21 cellular contexts compared by ENCODE assay signal in genomic region chr5:11289208-11289607, GRCh38.
"Had no signal": no experiment of that assay in that cellular context is flagged by ENCODE, and none has a peak within 500 bp of the region (broad histone marks: within the 10 kb centered on the region; RNA-seq: fewer than 3 reads in every experiment).

No MANE protein-coding gene starts in this region.

- ATAC-seq: effector memory CD8-positive, alpha-beta T cell; left lung; lower lobe of right lung; naive thymus-derived CD8-positive, alpha-beta T cell; stimulated activated memory B cell treated with anti-CD40 and anti-IgM and Interleukin-4, amounts not matched to agents 10 μg/mL and 1 μg/mL and 100 μg/mL, for 72 hours; stimulated activated naive CD8-positive, alpha-beta T cell treated with anti-CD3 and anti-CD28 coated beads, Interleukin-15, Interleukin-2, amounts not matched to agents 100 U/mL and 50 U/mL, for 24 hours had no signal

- H3K9me3 ChIP-seq: esophagus squamous epithelium, left lung, lower lobe of right lung, prostate gland, sigmoid colon, thoracic aorta had no signal

- H3K27ac ChIP-seq: coronary artery, esophagus squamous epithelium, left lung, lower lobe of right lung, prostate gland, sigmoid colon, thoracic aorta had no signal

- H3K4me1 ChIP-seq: esophagus squamous epithelium, left lung, lower lobe of right lung, prostate gland, sigmoid colon had no signal

- H3K27me3 ChIP-seq: esophagus squamous epithelium, left lung, sigmoid colon had no signal

- DNase-seq: dermis blood vessel endothelial cell; effector memory CD8-positive, alpha-beta T cell; erythroblast; esophagus squamous epithelium; foreskin melanocyte; glutamatergic neuron; kidney; left lung; lower lobe of right lung; naive thymus-derived CD8-positive, alpha-beta T cell; nephron progenitor cell; nucleus accumbens; right cardiac atrium; sigmoid colon; stimulated activated CD4-positive, alpha-beta T cell treated with anti-CD3 and anti-CD28 coated beads, Interleukin-4, amount 100 ng/mL, for 4 hours; stimulated activated naive CD8-positive, alpha-beta T cell treated with anti-CD3 and anti-CD28 coated beads, Interleukin-15, Interleukin-2, amounts not matched to agents 100 U/mL and 50 U/mL, for 24 hours; substantia nigra had no signal

- H3K4me3 ChIP-seq: coronary artery, esophagus squamous epithelium, left lung, lower lobe of right lung, prostate gland, sigmoid colon, thoracic aorta had no signal

- H3K36me3 ChIP-seq: esophagus squamous epithelium, left lung, lower lobe of right lung, prostate gland, sigmoid colon, thoracic aorta had no signal
